ENCODE assay signal across 8 cellular contexts in the genomic region with DNA sequence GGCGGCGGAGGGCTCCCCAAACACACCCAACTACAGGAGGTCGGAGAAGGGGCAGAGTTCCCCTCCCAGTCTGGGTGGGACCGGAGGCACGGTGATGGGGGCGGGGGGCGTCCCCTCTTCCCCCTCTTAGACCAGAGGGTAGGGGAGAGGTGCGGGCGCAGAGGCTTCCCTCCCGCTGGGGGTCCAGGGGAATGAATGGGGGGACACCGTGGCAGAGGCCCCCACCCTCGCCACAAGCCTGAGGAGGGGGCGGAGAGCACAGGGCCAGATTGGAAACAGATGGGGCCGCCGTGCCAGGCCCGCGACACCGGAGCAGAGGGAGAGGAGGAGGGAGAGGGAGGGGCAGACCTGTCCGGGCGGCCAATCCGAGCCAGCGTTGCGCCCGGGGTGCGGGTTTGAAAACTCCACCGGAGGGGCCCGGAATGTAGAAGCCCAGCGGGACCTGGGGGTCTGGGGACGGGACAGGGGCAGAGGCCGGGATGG. TPM values are rescaled to one million over a fixed set of nuclear protein-coding genes. Genes with fewer than 3 reads are reported as not detected.
DNase-seq lines count a peak whose midpoint lies in the region; ATAC-seq and TF ChIP-seq lines count a peak whose summit lies in the region.

No MANE protein-coding gene starts in this region.

- POLR2A ChIA-PET in CD4-positive, alpha-beta memory T cell (lab: Charles Lee; ENCODE audit: partially characterized antibody), result no interaction called here

- H3K9me3 Mint-ChIP-seq in CD4-positive, alpha-beta memory T cell, result peaks cover 0 to 4% (median 0%) of the 10 kb centered on the region in 8 donors

- H3K27ac ChIP-seq in CD4-positive, alpha-beta memory T cell (ENCODE audit: low read depth, low read length), result no peak overlapping the region
- peak overlapping the region; percentile 82 for H3K27ac ChIP-seq in tibial artery

- H3K4me3 ChIP-seq in CD4-positive, alpha-beta memory T cell (ENCODE audit: low read length in 2 of 2), result no peak overlapping the region
- H3K4me3 ChIP-seq in cardiac fibroblast (replicated peaks in 1 of 2; ENCODE audit: low read depth in 2 of 2, low read length in 2 of 2) (peak overlapping the region; percentile 64 to 71), tibial artery (peak overlapping the region; percentile 81 to 89)

- ATAC-seq in left colon, result peak; percentile 23

- H3K4me1 ChIP-seq in CD4-positive, alpha-beta memory T cell (ENCODE audit: insufficient read depth, low read length), result peaks cover 12% of the 10 kb centered on the region
- peaks cover 0 to 53% (median 35%) of the 10 kb centered on the region in 4 donors for H3K4me1 ChIP-seq in tibial artery

- peak overlapping the region; percentile 36 to 65 (median 54) for H3K4me3 Mint-ChIP-seq in CD4-positive, alpha-beta memory T cell

- H3K36me3 ChIP-seq in CD4-positive, alpha-beta memory T cell (ENCODE audit: insufficient read depth, low read length), result no peaks in the 10 kb centered on the region
- H3K36me3 ChIP-seq in tibial artery, result no peaks in the 10 kb centered on the region

- TF ChIP-seq CTCF in cardiac fibroblast (IDR thresholded peaks at IDR 0.05; ENCODE audit: low read depth, low read length) (no peak), tibial artery (IDR thresholded peaks at IDR 0.05) (no peak)

- peaks cover 10% of the 10 kb centered on the region for H3K27me3 ChIP-seq in CD4-positive, alpha-beta memory T cell (ENCODE audit: insufficient read depth, low read length)
- no peaks in the 10 kb centered on the region for H3K27me3 ChIP-seq in tibial artery

- intact Hi-C loops in CD4-positive, alpha-beta memory T cell (cut with micrococcal nuclease), result no loop called here
- intact Hi-C loops in left colon (cut with DNase I, micrococcal nuclease) (no loop called here), tibial artery (cut with DNase I; ENCODE audit: low total_unique reads) (no loop called here)

- H3K4me1 Mint-ChIP-seq in CD4-positive, alpha-beta memory T cell, result peaks cover 6 to 15% (median 9%) of the 10 kb centered on the region in 4 donors

- no peaks in the 10 kb centered on the region for H3K36me3 Mint-ChIP-seq in CD4-positive, alpha-beta memory T cell

- no peaks in the 10 kb centered on the region for H3K9me3 ChIP-seq in CD4-positive, alpha-beta memory T cell (ENCODE audit: control insufficient read depth in 1 of 2, low read length in 2 of 2)
- no peaks in the 10 kb centered on the region for H3K9me3 ChIP-seq in tibial artery

- DNase-seq in CD4-positive, alpha-beta memory T cell, result no peak
- DNase-seq in NCI-H1105 treated with DMSO at 0.1 percent for 48 hours (lab: John Stamatoyannopoulos, UW), result peak; percentile 30
- DNase-seq in cardiac fibroblast (ENCODE audit: low read depth in 2 of 2), result peak; percentile 10 to 41
- peak in 1 of 2 donors; percentile 21 for DNase-seq in left colon
- DNase-seq in tibial artery, result no peak
- no peak for DNase-seq in COR-L47 (lab: John Stamatoyannopoulos, UW)
- DNase-seq in SKM-1 (lab: John Stamatoyannopoulos, UW; ENCODE audit: unreplicated experiment), result no peak
- DNase-seq in effector CD8-positive, alpha-beta T cell (lab: John Stamatoyannopoulos, UW), result no peak

- CTCF ChIA-PET in CD4-positive, alpha-beta memory T cell (lab: Charles Lee; ENCODE audit: partially characterized antibody), result no interaction called here

- H3K27me3 Mint-ChIP-seq in CD4-positive, alpha-beta memory T cell, result peaks cover 11 to 19% of the 10 kb centered on the region in 2 donors

- peak overlapping the region in 2 of 7 donors; percentile 6 to 30 for H3K27ac Mint-ChIP-seq in CD4-positive, alpha-beta memory T cell

RNA-seq across cellular contexts. Expression of gene PTPRS, which starts 47.0 kb away (rescaled TPM):
- total RNA-seq in CD4-positive, alpha-beta memory T cell, result under 1 TPM; 0.20 to 0.30 TPM
- under 1 TPM in 1 of 2 donors, not detected in 1; 0.26 TPM for polyA plus RNA-seq in CD4-positive, alpha-beta memory T cell
- 10 to 100 TPM; 11.8 to 27.6 TPM for total RNA-seq in left colon

Comparison
In these comparisons a context has a peak if more than half of its experiments do, and no peak if none do; other contexts are left out.
1. DNase-seq: peak in NCI-H1105 treated with DMSO at 0.1 percent for 48 hours (single experiment) and cardiac fibroblast (2 of 2); none in CD4-positive, alpha-beta memory T cell (0 of 5), tibial artery (0 of 2), COR-L47 (single experiment), SKM-1 (single experiment) and effector CD8-positive, alpha-beta T cell (single experiment).
2. H3K4me3 ChIP-seq: peak in cardiac fibroblast (2 of 2) and tibial artery (2 of 2); none in CD4-positive, alpha-beta memory T cell (0 of 2).
3. RNA of gene PTPRS, which starts 47.0 kb away (total RNA-seq): 11.8 to 27.6 TPM in left colon; 0.20 to 0.30 TPM in CD4-positive, alpha-beta memory T cell; every median in the first group is over 4 times any median in the second.